18 cellular contexts compared by ENCODE assay signal in the genomic region with DNA sequence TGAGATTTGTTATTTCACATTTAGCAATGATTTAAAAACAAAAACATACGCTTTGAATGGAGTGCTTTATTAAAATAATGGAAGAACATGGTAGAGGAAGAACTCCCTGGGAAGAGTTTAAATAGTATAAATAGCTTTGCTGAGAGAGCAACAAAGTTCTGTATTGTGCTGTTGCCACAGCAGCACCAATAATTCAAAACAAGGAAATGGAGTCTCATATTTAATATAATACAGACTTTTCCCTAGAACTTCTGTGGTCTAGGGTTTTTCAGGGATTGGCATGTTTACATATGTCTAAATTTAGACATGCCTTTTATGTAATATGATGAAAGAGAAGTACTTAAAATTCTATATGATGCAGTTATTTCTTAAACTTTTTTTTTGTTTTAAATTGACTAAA.
DNase-seq lines count a peak whose midpoint lies in the region; ATAC-seq and TF ChIP-seq lines count a peak whose summit lies in the region.
"Had no signal": no experiment of that assay in that cellular context is flagged by ENCODE, and none has a peak within 500 bp of the region (broad histone marks: within the 10 kb centered on the region; RNA-seq: fewer than 3 reads in every experiment).

No MANE protein-coding gene starts in this region.

- H3K36me3 Mint-ChIP-seq in WTC11, result no peaks in the 10 kb centered on the region

- TF ChIP-seq CTCF in brain microvascular endothelial cell (IDR thresholded peaks at IDR 0.05; ENCODE audit: low read depth, low read length, missing control alignments) (no peak), WTC11 (IDR thresholded peaks at IDR 0.05) (no peak)

- CTCF ChIA-PET in WTC11 (lab: Charles Lee), result no interaction called here

- H3K4me1 Mint-ChIP-seq in WTC11, result peaks cover 4% of the 10 kb centered on the region

- no peaks in the 10 kb centered on the region for H3K27me3 Mint-ChIP-seq in WTC11 (ENCODE audit: low read depth)

- DNase-seq in DMS53 (lab: John Stamatoyannopoulos, UW) (peak; percentile 46), DMS53 treated with DMSO at 0.1 percent for 48 hours (lab: John Stamatoyannopoulos, UW; ENCODE audit: unreplicated experiment) (no peak), brain microvascular endothelial cell (peak; percentile 2), fibroblast of gingiva (ENCODE audit: low read depth) (peak; percentile 31), WTC11 (ENCODE audit: low spot score) (no peak), AG20443 (ENCODE audit: low spot score) (no peak)
- DNase-seq: Calu3, GM23248, H7, KBM-7, NCI-H1694, NCI-H2029 treated with DMSO at 0.1 percent for 48 hours, NCI-H446 treated with DMSO at 0.1 percent for 48 hours, NCI-H526 treated with DMSO at 0.1 percent for 48 hours, SHP77 treated with DMSO at 0.1 percent for 48 hours had no signal

- H3K9me3 Mint-ChIP-seq in WTC11, result peaks cover 5% of the 10 kb centered on the region

- H3K4me3 ChIP-seq in brain microvascular endothelial cell (ENCODE audit: low read depth, low read length), result no peak overlapping the region
- H3K4me3 ChIP-seq: GM23248 had no signal

- H3K27me3 ChIP-seq in brain microvascular endothelial cell (replicated peaks), result no peaks in the 10 kb centered on the region

- no peak overlapping the region for H3K27ac Mint-ChIP-seq in WTC11

- H3K36me3 ChIP-seq in brain microvascular endothelial cell (replicated peaks), result no peaks in the 10 kb centered on the region

- in situ Hi-C loops in brain microvascular endothelial cell (cut with HindIII; ENCODE audit: low pct_ligation_motif_present, low sequenced_read_pairs), result no loop called here

- ATAC-seq in WTC11, result no peak
- ATAC-seq in HG03159 (IDR thresholded peaks at IDR 0.05; ENCODE audit: unreplicated experiment), result no peak
- ATAC-seq: Panc1 had no signal

- POLR2A ChIA-PET in WTC11 (lab: Charles Lee), result no interaction called here

- H3K4me3 Mint-ChIP-seq in WTC11, result no peak overlapping the region

- H3K27ac ChIP-seq in brain microvascular endothelial cell, result no peak overlapping the region
- H3K27ac ChIP-seq: 22Rv1, GM23248 had no signal

TF ChIP-seq in WTC11, 78 proteins besides CTCF, POLR2A, EP300 and RAD21:
- TF ChIP-seq IRF1 (CRISPR knock-in tag; IDR thresholded peaks at IDR 0.05), result no peak
- TF ChIP-seq ZNF263 (CRISPR knock-in tag; IDR thresholded peaks at IDR 0.05; ENCODE audit: low read depth), result no peak
TF ChIP-seq in WTC11: peak in this region for 0.

Comparison
In these comparisons a context has a peak if more than half of its experiments do, and no peak if none do; other contexts are left out.
1. DNase-seq: peak in DMS53 (single experiment), brain microvascular endothelial cell (single experiment) and fibroblast of gingiva (single experiment); none in DMS53 treated with DMSO at 0.1 percent for 48 hours (single experiment), WTC11 (single experiment) and AG20443 (single experiment).